ENCODE assay signal across 9 cellular contexts in the genomic region with DNA sequence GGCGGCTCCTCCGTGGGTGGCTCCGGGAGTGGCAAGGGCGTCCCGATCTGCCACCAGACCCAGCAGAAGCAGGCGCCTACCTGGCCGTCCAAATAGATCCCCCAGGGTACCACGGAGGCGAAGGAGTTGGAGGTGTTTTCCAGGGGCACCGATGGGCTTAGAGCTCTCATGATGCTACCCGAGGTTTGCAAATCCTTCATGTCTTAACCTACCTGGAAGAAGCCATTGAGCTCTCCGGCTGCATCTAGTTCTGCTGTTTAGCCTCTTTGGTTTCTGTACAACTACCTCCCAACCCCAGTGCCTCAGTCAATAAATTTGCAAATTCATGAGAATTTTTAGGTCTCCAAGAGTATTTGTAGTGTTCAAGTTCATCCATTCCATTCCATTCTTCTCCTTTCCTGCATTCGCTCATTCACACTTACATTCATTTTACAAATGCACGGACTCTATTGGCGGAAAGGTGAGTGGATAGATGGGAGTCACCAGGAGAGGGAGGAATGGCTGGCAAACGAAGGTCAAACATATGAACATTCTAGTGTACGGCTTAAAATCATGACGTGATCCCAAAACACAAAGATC. TPM values are rescaled to one million over a fixed set of nuclear protein-coding genes. Genes with fewer than 3 reads are reported as not detected.
DNase-seq lines count a peak whose midpoint lies in the region; ATAC-seq and TF ChIP-seq lines count a peak whose summit lies in the region.
"Had no signal": no experiment of that assay in that cellular context is flagged by ENCODE, and none has a peak within 500 bp of the region (broad histone marks: within the 10 kb centered on the region; RNA-seq: fewer than 3 reads in every experiment).

No MANE protein-coding gene starts in this region.

- H3K36me3 Mint-ChIP-seq in chondrocyte (ENCODE audit: low read depth): peaks cover 1% of the 10 kb centered on the region
- no peaks in the 10 kb centered on the region for H3K36me3 Mint-ChIP-seq in naive thymus-derived CD8-positive, alpha-beta T cell

- peaks cover 54% of the 10 kb centered on the region for H3K27me3 Mint-ChIP-seq in chondrocyte (ENCODE audit: low read depth)
- peaks cover 27 to 58% (median 48%) of the 10 kb centered on the region in 5 donors for H3K27me3 Mint-ChIP-seq in naive thymus-derived CD8-positive, alpha-beta T cell

- H3K9ac ChIP-seq in HUES48 (ENCODE audit: low read depth, low read length) (no peak overlapping the region), Karpas-422 (ENCODE audit: low read length) (no peak overlapping the region)

- H3K9me3 Mint-ChIP-seq in chondrocyte (ENCODE audit: low read depth): no peaks in the 10 kb centered on the region
- H3K9me3 Mint-ChIP-seq in naive thymus-derived CD8-positive, alpha-beta T cell: peaks cover 0 to 3% (median 0%) of the 10 kb centered on the region in 9 donors

- H2AFZ ChIP-seq in Karpas-422 (ENCODE audit: low read length): no peak overlapping the region

- H3K4me1 Mint-ChIP-seq in chondrocyte (ENCODE audit: low read depth): peaks cover 11% of the 10 kb centered on the region
- peaks cover 14 to 30% (median 26%) of the 10 kb centered on the region in 4 donors for H3K4me1 Mint-ChIP-seq in naive thymus-derived CD8-positive, alpha-beta T cell

- no peaks in the 10 kb centered on the region for H3K36me3 ChIP-seq in HUES48 (ENCODE audit: control insufficient read depth, insufficient read depth, low read length)
- H3K36me3 ChIP-seq in Karpas-422 (ENCODE audit: insufficient read depth, low read length): no peaks in the 10 kb centered on the region

- H3K27ac ChIP-seq in HUES48 (ENCODE audit: low read depth, low read length): no peak overlapping the region
- H3K27ac ChIP-seq in Karpas-422 (ENCODE audit: low read length): no peak overlapping the region

- H3K9me2 ChIP-seq in Karpas-422 (replicated peaks; ENCODE audit: insufficient read depth, low read length): no peaks in the 10 kb centered on the region

- H4K20me1 ChIP-seq in Karpas-422 (ENCODE audit: insufficient read depth, low read depth, low read length): 0 out of 2 replicates have a peak, but pooled peaks cover 2% of the 10 kb centered on the region

- ATAC-seq in naive thymus-derived CD8-positive, alpha-beta T cell: peak; percentile 11 to 26

- no peak overlapping the region for H3K4me2 ChIP-seq in Karpas-422 (ENCODE audit: low read depth, low read length, poor library complexity, severe bottlenecking)

- DNase-seq in AG09309 (ENCODE audit: low read depth) (no peak), chondrocyte (ENCODE audit: low spot score) (no peak), NCI-H526 treated with DMSO at 0.1 percent for 48 hours (lab: John Stamatoyannopoulos, UW) (no peak), NCI-H187 (lab: John Stamatoyannopoulos, UW) (no peak), Karpas-422 (no peak), ACHN (no peak)
- DNase-seq in naive thymus-derived CD8-positive, alpha-beta T cell: no peak

- H3K4me1 ChIP-seq in HUES48 (ENCODE audit: control insufficient read depth, insufficient read depth, low read length): peaks cover 7% of the 10 kb centered on the region
- no peaks in the 10 kb centered on the region for H3K4me1 ChIP-seq in Karpas-422 (ENCODE audit: low read length)

- in situ Hi-C loops in ACHN (cut with HindIII; ENCODE audit: low pct_ligation_motif_present, low pct_unique_long_range_greater_than_20kb, low sequenced_read_pairs): no loop called here

- H3K79me2 ChIP-seq in Karpas-422 (ENCODE audit: low read length): no peaks in the 10 kb centered on the region

- POLR2A ChIA-PET in naive thymus-derived CD8-positive, alpha-beta T cell (lab: Charles Lee): no interaction called here

- peak overlapping the region; percentile 13; the same call in 1 of the 2 replicates for H3K4me3 ChIP-seq in AG09309 (ENCODE audit: control insufficient read depth, low read depth, low read length)
- peak overlapping the region; percentile 67 for H3K4me3 ChIP-seq in HUES48 (ENCODE audit: low read depth, low read length)
- no peak overlapping the region for H3K4me3 ChIP-seq in Karpas-422 (ENCODE audit: low read length)

- H3K9me3 ChIP-seq in HUES48 (ENCODE audit: control insufficient read depth, insufficient read depth, low read length) (no peaks in the 10 kb centered on the region), Karpas-422 (ENCODE audit: low read length) (no peaks in the 10 kb centered on the region)

- no peak overlapping the region for H3K27ac Mint-ChIP-seq in chondrocyte (ENCODE audit: unreplicated experiment)
- H3K27ac Mint-ChIP-seq in naive thymus-derived CD8-positive, alpha-beta T cell: peak overlapping the region in 2 of 10 donors; percentile 23 to 46

- H3K27me3 ChIP-seq in HUES48 (ENCODE audit: control insufficient read depth, insufficient read depth, low read length) (peaks cover 75% of the 10 kb centered on the region), Karpas-422 (ENCODE audit: low read length) (no peaks in the 10 kb centered on the region)

- TF ChIP-seq CTCF in AG09309 (IDR thresholded peaks at IDR 0.05; ENCODE audit: control insufficient read depth, insufficient read depth, low read depth, low read length, missing control alignments) (no peak), chondrocyte (IDR thresholded peaks at IDR 0.05) (no peak)

- peak overlapping the region; percentile 57 for H3K4me3 Mint-ChIP-seq in chondrocyte (ENCODE audit: unreplicated experiment)
- H3K4me3 Mint-ChIP-seq in naive thymus-derived CD8-positive, alpha-beta T cell: peak overlapping the region; percentile 54 to 83 (median 78)

RNA-seq across cellular contexts. Expression of gene LORICRIN, which starts 2.4 kb away (rescaled TPM):
- not detected in 3 replicates for total RNA-seq in chondrocyte
- total RNA-seq in naive thymus-derived CD8-positive, alpha-beta T cell: not detected
- polyA plus RNA-seq in naive thymus-derived CD8-positive, alpha-beta T cell: not detected
- total RNA-seq in Karpas-422 (2014; rRNA removed; shearing (Covaris generic); ENCODE audit: low replicate concordance): not detected in 2 replicates
- total RNA-seq: pulmonary artery endothelial cell had no signal

RNA-seq across cellular contexts. Expression of gene PRR9, which starts 44.5 kb away (rescaled TPM):
- total RNA-seq in chondrocyte: not detected in 3 replicates
- not detected for total RNA-seq in naive thymus-derived CD8-positive, alpha-beta T cell
- not detected for polyA plus RNA-seq in naive thymus-derived CD8-positive, alpha-beta T cell
- not detected in 2 replicates for total RNA-seq in Karpas-422 (2014; rRNA removed; shearing (Covaris generic); ENCODE audit: low replicate concordance)
- total RNA-seq: pulmonary artery endothelial cell had no signal

RNA-seq across cellular contexts. Expression of gene PGLYRP3, which starts 50.9 kb away (rescaled TPM):
- not detected in 3 replicates for total RNA-seq in chondrocyte
- not detected for total RNA-seq in naive thymus-derived CD8-positive, alpha-beta T cell
- not detected for polyA plus RNA-seq in naive thymus-derived CD8-positive, alpha-beta T cell
- total RNA-seq in Karpas-422 (2014; rRNA removed; shearing (Covaris generic); ENCODE audit: low replicate concordance): not detected in 2 replicates
- total RNA-seq: pulmonary artery endothelial cell had no signal

RNA-seq across cellular contexts. Expression of gene LELP1, which starts 58.7 kb away (rescaled TPM):
- not detected in 3 replicates for total RNA-seq in chondrocyte
- total RNA-seq in naive thymus-derived CD8-positive, alpha-beta T cell: not detected
- polyA plus RNA-seq in naive thymus-derived CD8-positive, alpha-beta T cell: not detected
- total RNA-seq in Karpas-422 (2014; rRNA removed; shearing (Covaris generic); ENCODE audit: low replicate concordance): not detected in 2 replicates
- total RNA-seq: pulmonary artery endothelial cell had no signal
